ENCODE assay signal across 25 cellular contexts in genomic region chr3:27578032-27578431, GRCh38.
DNase-seq lines count a peak whose midpoint lies in the region; ATAC-seq and TF ChIP-seq lines count a peak whose summit lies in the region.
"Had no signal": no experiment of that assay in that cellular context is flagged by ENCODE, and none has a peak within 500 bp of the region (broad histone marks: within the 10 kb centered on the region; RNA-seq: fewer than 3 reads in every experiment).

No MANE protein-coding gene starts in this region.

- H3K4me3 ChIP-seq in thoracic aorta = no peak overlapping the region
- H3K4me3 ChIP-seq: sigmoid colon, SJCRH30 had no signal

- no peaks in the 10 kb centered on the region for H3K36me3 Mint-ChIP-seq in HFFc6 (ENCODE audit: low read depth)
- H3K36me3 Mint-ChIP-seq in dendritic cell treated with granulocyte-macrophage colony-stimulating factor and Interleukin-4, amounts not matched to agents 40 ng/mL and 50 ng/mL, for 4 days (ENCODE audit: low read depth) = no peaks in the 10 kb centered on the region
- H3K36me3 Mint-ChIP-seq: memory B cell; stimulated activated effector memory CD8-positive, alpha-beta T cell treated with anti-CD3 and anti-CD28 coated beads, Interleukin-12 subunit alpha, Interleukin-12 subunit beta, amount 100 ng/mL, for 72 hours had no signal

- H3K27me3 ChIP-seq in thoracic aorta (replicated peaks; ENCODE audit: insufficient read depth) = no peaks in the 10 kb centered on the region
- H3K27me3 ChIP-seq: sigmoid colon, SJCRH30 had no signal

- intact Hi-C loops in dendritic cell treated with granulocyte-macrophage colony-stimulating factor and Interleukin-4, amounts not matched to agents 40 ng/mL and 50 ng/mL, for 4 days (cut with micrococcal nuclease) = no loop called here
- intact Hi-C loops in left cardiac atrium (cut with DNase I) = loop anchor here in 1 of 2 donors (10.0 kb wide), 1 partner anchor 83 kb away; no protein-coding TSS in a partner anchor

- H3K27ac Mint-ChIP-seq in HFFc6 = no peak overlapping the region
- H3K27ac Mint-ChIP-seq in dendritic cell treated with granulocyte-macrophage colony-stimulating factor and Interleukin-4, amounts not matched to agents 40 ng/mL and 50 ng/mL, for 4 days = peak overlapping the region; percentile 9
- H3K27ac Mint-ChIP-seq: activated CD4-positive, alpha-beta T cell treated with anti-CD3 and anti-CD28 coated beads, Interleukin-2, amount 10 ng/mL, durations not matched to agents 24 days and 14 days; activated naive CD8-positive, alpha-beta T cell treated with anti-CD3 and anti-CD28 coated beads, Interleukin-2, amount 50 U/mL, for 24 hours; activated T-helper 2 cell treated with anti-CD3 and anti-CD28 coated beads, Interferon-gamma antibody, Interleukin-2, Interleukin-4, amounts not matched to agents 10 μg/mL and 5 μg/mL and 100 μg/mL, durations not matched to agents 14 hours and 24 hours and 36 hours; CD8-positive, alpha-beta memory T cell; memory B cell; stimulated activated effector memory CD8-positive, alpha-beta T cell treated with anti-CD3 and anti-CD28 coated beads, Interleukin-12 subunit alpha, Interleukin-12 subunit beta, amount 100 ng/mL, for 72 hours; T-helper 1 cell treated with Interleukin-12 subunit alpha and Interleukin-12 subunit beta and Interleukin-4 antibody, amounts not matched to agents 30 μg/mL and 1 μg/mL, for 36 hours had no signal

- H3K9me3 ChIP-seq in thoracic aorta = no peaks in the 10 kb centered on the region
- H3K9me3 ChIP-seq: sigmoid colon, SJCRH30 had no signal

- DNase-seq in HFFc6 (peak; percentile 25), left cardiac atrium (no peak), thoracic aorta (ENCODE audit: low spot score) (no peak), SIG-M5 treated with dmso at 0.1 percent for 504 hours (lab: John Stamatoyannopoulos, UW; ENCODE audit: unreplicated experiment) (no peak)
- DNase-seq: activated CD4-positive, alpha-beta T cell treated with anti-CD3 and anti-CD28 coated beads, Interleukin-2, amount 10 ng/mL, durations not matched to agents 24 days and 14 days; activated naive CD8-positive, alpha-beta T cell treated with anti-CD3 and anti-CD28 coated beads, Interleukin-2, amount 50 U/mL, for 24 hours; caudate nucleus; CD8-positive, alpha-beta memory T cell; DMS79; effector CD4-positive, alpha-beta T cell; hippocampal formation; KG1; NCI-H1930; NCI-H345; occipital lobe; OCI-M1; sigmoid colon; SJCRH30 had no signal

- H3K36me3 ChIP-seq in thoracic aorta = no peaks in the 10 kb centered on the region
- H3K36me3 ChIP-seq: sigmoid colon, SJCRH30 had no signal

- peak; percentile 35 to 70 for ATAC-seq in left cardiac atrium
- no peak for ATAC-seq in thoracic aorta (ENCODE audit: insufficient number of reproducible peaks, low FRiP score, low read depth)
- no peak for ATAC-seq in GM19463 (IDR thresholded peaks at IDR 0.05; ENCODE audit: unreplicated experiment)
- ATAC-seq in GM21515 (IDR thresholded peaks at IDR 0.05; ENCODE audit: unreplicated experiment) = no peak
- ATAC-seq: activated naive CD8-positive, alpha-beta T cell treated with anti-CD3 and anti-CD28 coated beads, Interleukin-2, amount 50 U/mL, for 24 hours; stimulated activated effector memory CD8-positive, alpha-beta T cell treated with anti-CD3 and anti-CD28 coated beads, Interleukin-12 subunit alpha, Interleukin-12 subunit beta, amount 100 ng/mL, for 72 hours had no signal

- peaks cover 20% of the 10 kb centered on the region for H3K4me1 Mint-ChIP-seq in HFFc6 (ENCODE audit: low read depth)
- peaks cover 31% of the 10 kb centered on the region for H3K4me1 Mint-ChIP-seq in dendritic cell treated with granulocyte-macrophage colony-stimulating factor and Interleukin-4, amounts not matched to agents 40 ng/mL and 50 ng/mL, for 4 days (ENCODE audit: low read depth)

- H3K4me3 Mint-ChIP-seq in HFFc6 = no peak overlapping the region
- H3K4me3 Mint-ChIP-seq in dendritic cell treated with granulocyte-macrophage colony-stimulating factor and Interleukin-4, amounts not matched to agents 40 ng/mL and 50 ng/mL, for 4 days = no peak overlapping the region
- H3K4me3 Mint-ChIP-seq: activated CD4-positive, alpha-beta T cell treated with anti-CD3 and anti-CD28 coated beads, Interleukin-2, amount 10 ng/mL, durations not matched to agents 24 days and 14 days; activated naive CD8-positive, alpha-beta T cell treated with anti-CD3 and anti-CD28 coated beads, Interleukin-2, amount 50 U/mL, for 24 hours; CD8-positive, alpha-beta memory T cell; memory B cell; stimulated activated effector memory CD8-positive, alpha-beta T cell treated with anti-CD3 and anti-CD28 coated beads, Interleukin-12 subunit alpha, Interleukin-12 subunit beta, amount 100 ng/mL, for 72 hours; T-helper 1 cell treated with Interleukin-12 subunit alpha and Interleukin-12 subunit beta and Interleukin-4 antibody, amounts not matched to agents 30 μg/mL and 1 μg/mL, for 36 hours had no signal

- no peaks in the 10 kb centered on the region; the same call in 1 of the 2 replicates for H3K27me3 Mint-ChIP-seq in HFFc6 (ENCODE audit: insufficient read depth)
- no peaks in the 10 kb centered on the region for H3K27me3 Mint-ChIP-seq in dendritic cell treated with granulocyte-macrophage colony-stimulating factor and Interleukin-4, amounts not matched to agents 40 ng/mL and 50 ng/mL, for 4 days
- H3K27me3 Mint-ChIP-seq: activated CD4-positive, alpha-beta T cell treated with anti-CD3 and anti-CD28 coated beads, Interleukin-2, amount 10 ng/mL, durations not matched to agents 24 days and 14 days; activated naive CD8-positive, alpha-beta T cell treated with anti-CD3 and anti-CD28 coated beads, Interleukin-2, amount 50 U/mL, for 24 hours; CD8-positive, alpha-beta memory T cell; memory B cell had no signal

- TF ChIP-seq CTCF in HFFc6 (IDR thresholded peaks at IDR 0.05) (no peak), thoracic aorta (IDR thresholded peaks at IDR 0.05) (no peak)

- H3K9me3 Mint-ChIP-seq in HFFc6 = no peaks in the 10 kb centered on the region
- no peaks in the 10 kb centered on the region for H3K9me3 Mint-ChIP-seq in dendritic cell treated with granulocyte-macrophage colony-stimulating factor and Interleukin-4, amounts not matched to agents 40 ng/mL and 50 ng/mL, for 4 days
- H3K9me3 Mint-ChIP-seq: activated CD4-positive, alpha-beta T cell treated with anti-CD3 and anti-CD28 coated beads, Interleukin-2, amount 10 ng/mL, durations not matched to agents 24 days and 14 days; activated naive CD8-positive, alpha-beta T cell treated with anti-CD3 and anti-CD28 coated beads, Interleukin-2, amount 50 U/mL, for 24 hours; activated T-helper 2 cell treated with anti-CD3 and anti-CD28 coated beads, Interferon-gamma antibody, Interleukin-2, Interleukin-4, amounts not matched to agents 10 μg/mL and 5 μg/mL and 100 μg/mL, durations not matched to agents 14 hours and 24 hours and 36 hours; CD8-positive, alpha-beta memory T cell; stimulated activated effector memory CD8-positive, alpha-beta T cell treated with anti-CD3 and anti-CD28 coated beads, Interleukin-12 subunit alpha, Interleukin-12 subunit beta, amount 100 ng/mL, for 72 hours; T-helper 1 cell treated with Interleukin-12 subunit alpha and Interleukin-12 subunit beta and Interleukin-4 antibody, amounts not matched to agents 30 μg/mL and 1 μg/mL, for 36 hours had no signal

- peaks cover 13 to 30% of the 10 kb centered on the region in 2 donors for H3K4me1 ChIP-seq in thoracic aorta (ENCODE audit: control insufficient read depth in 1 of 2, low read depth in 2 of 2)
- H3K4me1 ChIP-seq: SJCRH30 had no signal

- peak overlapping the region; percentile 83 to 93 for H3K27ac ChIP-seq in thoracic aorta
- H3K27ac ChIP-seq: SJCRH30 had no signal

Comparison
In these comparisons a context has a peak if more than half of its experiments do, and no peak if none do; other contexts are left out.
1. ATAC-seq: peak in left cardiac atrium (2 of 2); none in thoracic aorta (single experiment), GM19463 (single experiment) and GM21515 (single experiment).